In the genomic region with DNA sequence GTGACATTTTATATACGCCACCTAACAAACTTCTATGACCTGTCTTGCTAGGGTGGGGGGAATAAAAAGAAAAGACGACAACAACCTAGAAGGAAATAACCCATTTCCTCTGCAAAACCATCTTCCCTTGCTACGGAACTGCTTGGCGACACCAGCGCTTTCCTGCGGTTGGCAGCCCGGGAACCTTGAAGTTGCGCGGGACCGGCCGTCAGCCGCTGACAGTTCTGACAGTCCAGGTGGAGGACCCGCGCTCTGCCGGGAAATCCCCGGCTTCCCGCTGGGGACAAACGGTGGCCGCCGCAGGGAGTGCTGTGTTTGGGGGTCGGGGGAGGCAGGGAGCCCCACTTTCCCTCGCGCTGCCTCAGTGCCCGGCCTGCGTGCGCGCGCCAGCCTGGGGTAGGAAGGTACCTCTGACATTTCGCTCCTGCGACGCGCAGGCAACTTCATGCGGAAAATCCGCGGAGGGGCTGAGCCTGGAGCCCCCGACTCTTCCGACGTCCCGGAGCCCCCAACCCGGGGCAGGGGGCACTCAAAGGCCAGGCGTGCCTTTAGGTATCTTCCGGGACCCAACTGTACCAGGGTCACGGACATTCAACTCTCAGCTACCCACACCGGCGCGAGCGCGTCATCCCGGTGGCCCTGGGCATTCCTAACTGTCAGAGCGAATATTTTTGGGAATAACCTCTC, we compare ENCODE assay signal across 8 cellular contexts. TPM values are rescaled to one million over a fixed set of nuclear protein-coding genes. Genes with fewer than 3 reads are reported as not detected.
DNase-seq lines count a peak whose midpoint lies in the region; ATAC-seq, FAIRE-seq and TF ChIP-seq lines count a peak whose summit lies in the region.

No MANE protein-coding gene starts in this region.

- H3K4me2 ChIP-seq in SU-DHL-6 (ENCODE audit: low read depth, low read length, poor library complexity, severe bottlenecking), result peak overlapping the region; percentile 92
- peak overlapping the region; percentile 97 for H3K4me2 ChIP-seq in astrocyte (ENCODE audit: low read length)

- no peaks in the 10 kb centered on the region for H3K9me3 Mint-ChIP-seq in astrocyte (ENCODE audit: unreplicated experiment)

- no peaks in the 10 kb centered on the region for H4K20me1 ChIP-seq in SU-DHL-6 (ENCODE audit: low read depth, low read length)
- H4K20me1 ChIP-seq in astrocyte (ENCODE audit: insufficient read depth, low read length), result peaks cover 8% of the 10 kb centered on the region

- H3K79me2 ChIP-seq in SU-DHL-6 (ENCODE audit: insufficient read depth, low read length) (peaks cover 78% of the 10 kb centered on the region), astrocyte (ENCODE audit: insufficient read depth, low read length) (no peaks in the 10 kb centered on the region)

- H3K4me3 ChIP-seq in SU-DHL-6 (ENCODE audit: insufficient read depth, low read length, poor library complexity, severe bottlenecking), result peak overlapping the region; percentile 94
- peak overlapping the region; percentile 55 for H3K4me3 ChIP-seq in astrocyte (ENCODE audit: insufficient read depth, low read depth, low read length)

- H3K4me3 Mint-ChIP-seq in astrocyte (ENCODE audit: unreplicated experiment), result peak overlapping the region; percentile 82

- H3K27me3 Mint-ChIP-seq in astrocyte (ENCODE audit: low read depth, unreplicated experiment), result peaks cover 47% of the 10 kb centered on the region

- H3K27me3 ChIP-seq in SU-DHL-6 (ENCODE audit: low read length) (no peaks in the 10 kb centered on the region), astrocyte (ENCODE audit: insufficient read depth, low read length) (peaks cover 14% of the 10 kb centered on the region)

- peak overlapping the region; percentile 98 for H3K27ac ChIP-seq in SU-DHL-6 (ENCODE audit: low read depth, low read length)
- H3K27ac ChIP-seq in astrocyte (ENCODE audit: low read depth, low read length), result no peak overlapping the region

- peaks cover 6% of the 10 kb centered on the region for H3K4me1 ChIP-seq in astrocyte (ENCODE audit: insufficient read depth, low read length)

- H3F3A ChIP-seq in SU-DHL-6 (ENCODE audit: insufficient read depth), result peaks cover 42% of the 10 kb centered on the region

- no peaks in the 10 kb centered on the region for H3K9me2 ChIP-seq in SU-DHL-6 (replicated peaks; ENCODE audit: insufficient read depth, low read length)

- H3K27ac Mint-ChIP-seq in astrocyte (ENCODE audit: unreplicated experiment), result no peak overlapping the region

- DNase-seq in NCI-H1417 (lab: John Stamatoyannopoulos, UW) (peak in 2 of 3 experiments; percentile 29 to 43), NCI-H1417 treated with DMSO at 0.1 percent for 48 hours (lab: John Stamatoyannopoulos, UW) (no peak), astrocyte (ENCODE audit: low read depth) (no peak), islet precursor cell (peak; percentile 76), omental fat pad (ENCODE audit: low spot score) (no peak)
- peak; percentile 37 for DNase-seq in stimulated activated CD4-positive, alpha-beta T cell treated with anti-CD3 and anti-CD28 coated beads, Interleukin-1b, Interleukin-23, amount 100 ng/mL, for 48 hours

- H3K36me3 Mint-ChIP-seq in astrocyte (ENCODE audit: low read depth, unreplicated experiment), result no peaks in the 10 kb centered on the region

- H3K36me3 ChIP-seq in SU-DHL-6 (ENCODE audit: low read length) (peaks cover 3% of the 10 kb centered on the region; the same call in 1 of the 2 replicates), astrocyte (ENCODE audit: insufficient read depth, low read length) (no peaks in the 10 kb centered on the region)

- H3K9ac ChIP-seq in SU-DHL-6 (ENCODE audit: low read length) (peak overlapping the region; percentile 100), astrocyte (ENCODE audit: low read length) (peak overlapping the region; percentile 75)

- H3K9me3 ChIP-seq in SU-DHL-6 (ENCODE audit: insufficient read depth, low read length), result no peaks in the 10 kb centered on the region
- no peaks in the 10 kb centered on the region for H3K9me3 ChIP-seq in astrocyte (ENCODE audit: insufficient read depth, low read depth, low read length)

- no peak for TF ChIP-seq CTCF in SU-DHL-6 (IDR thresholded peaks at IDR 0.05; ENCODE audit: insufficient read depth, low read length, poor library complexity, severe bottlenecking)
- TF ChIP-seq CTCF in astrocyte (IDR thresholded peaks at IDR 0.05; ENCODE audit: insufficient read depth, low read depth, low read length), result no peak
- no peak for TF ChIP-seq CTCF in omental fat pad (IDR thresholded peaks at IDR 0.05)

- H2AFZ ChIP-seq in SU-DHL-6 (ENCODE audit: low read depth, low read length, severe bottlenecking) (peak overlapping the region; percentile 28), astrocyte (ENCODE audit: low read depth, low read length) (peak overlapping the region; percentile 63)

- no peak for FAIRE-seq in astrocyte (lab: Jason Lieb, UNC)

- peaks cover 5% of the 10 kb centered on the region for H3K4me1 Mint-ChIP-seq in astrocyte (ENCODE audit: low read depth, unreplicated experiment)

- no peak for ATAC-seq in omental fat pad (ENCODE audit: low FRiP score)
- ATAC-seq in HG03097 (IDR thresholded peaks at IDR 0.05; ENCODE audit: low FRiP score, unreplicated experiment), result no peak

RNA-seq across cellular contexts. Expression of a gene that starts 0.5 kb away (rescaled TPM):
- total RNA-seq in astrocyte (0.34 and 0.62 TPM in 2 replicates), omental fat pad (1 to 10 TPM in 3 of 4 donors, under 1 TPM in 1; 0.38 to 7.3 (median 2.2) TPM)

RNA-seq across cellular contexts. Expression of a gene that starts 0.9 kb away (rescaled TPM):
- total RNA-seq in astrocyte (2.6 and 4.0 TPM in 2 replicates), omental fat pad (1 to 10 TPM; 1.4 to 8.2 (median 2.6) TPM)

RNA-seq across cellular contexts. Expression of a gene that starts 42.6 kb away (rescaled TPM):
- total RNA-seq in astrocyte (76.2 and 78.0 TPM in 2 replicates), omental fat pad (10 to 100 TPM; 26.6 to 59.6 (median 48.1) TPM)

Comparison
In these comparisons a context has a peak if more than half of its experiments do, and no peak if none do; other contexts are left out.
1. DNase-seq: peak in NCI-H1417 (2 of 3), islet precursor cell (single experiment) and stimulated activated CD4-positive, alpha-beta T cell treated with anti-CD3 and anti-CD28 coated beads, Interleukin-1b, Interleukin-23, amount 100 ng/mL, for 48 hours (single experiment); none in NCI-H1417 treated with DMSO at 0.1 percent for 48 hours (single experiment), astrocyte (single experiment) and omental fat pad (single experiment).